ENCODE assay signal across 9 cellular contexts in genomic region chr3:196518999-196519737, GRCh38. TPM values are rescaled to one million over a fixed set of nuclear protein-coding genes. Genes with fewer than 3 reads are reported as not detected.
DNase-seq lines count a peak whose midpoint lies in the region; ATAC-seq and TF ChIP-seq lines count a peak whose summit lies in the region.
"Had no signal": no experiment of that assay in that cellular context is flagged by ENCODE, and none has a peak within 500 bp of the region (broad histone marks: within the 10 kb centered on the region; RNA-seq: fewer than 3 reads in every experiment).

No MANE protein-coding gene starts in this region.

- DNase-seq in NCI-H345 (lab: John Stamatoyannopoulos, UW) (peak; percentile 22), NCI-H345 treated with DMSO at 0.1 percent for 48 hours (lab: John Stamatoyannopoulos, UW; ENCODE audit: unreplicated experiment) (no peak), NCI-H1105 (lab: John Stamatoyannopoulos, UW) (peak; percentile 72), dorsolateral prefrontal cortex (peak in 2 of 10 donors; percentile 14 to 53), midbrain (lab: John Stamatoyannopoulos, UW) (peak; percentile 31), vagina (ENCODE audit: extremely low spot score in 2 of 2) (no peak)
- peak; percentile 26 for DNase-seq in activated CD4-positive, alpha-beta T cell treated with anti-CD3 and anti-CD28 coated beads for 1 hour

- no peak for TF ChIP-seq POLR2A in vagina (IDR thresholded peaks at IDR 0.05)

- no peak overlapping the region for H3K27ac ChIP-seq in dorsolateral prefrontal cortex
- no peak overlapping the region for H3K27ac ChIP-seq in vagina
- H3K27ac ChIP-seq: epithelial cell of prostate had no signal

- no peaks in the 10 kb centered on the region for H3K4me1 ChIP-seq in vagina

- no peak for ATAC-seq in GM21515 (IDR thresholded peaks at IDR 0.05; ENCODE audit: unreplicated experiment)

- H3K27me3 ChIP-seq in dorsolateral prefrontal cortex (no peaks in the 10 kb centered on the region), vagina (no peaks in the 10 kb centered on the region)

- intact Hi-C loops in dorsolateral prefrontal cortex (cut with DNase I) (no loop called here), vagina (cut with DNase I) (no loop called here)

- TF ChIP-seq CTCF in dorsolateral prefrontal cortex (IDR thresholded peaks at IDR 0.05 in 54 of 56, conservative IDR thresholded peaks at IDR 0.05 in 2 of 56; ENCODE audit: low read depth in 1 of 56, partially characterized antibody in 56 of 56) (peak in 52 of 56 donors; percentile 17 to 65 (median 44)), vagina (IDR thresholded peaks at IDR 0.05) (peak in 2 of 3 experiments; percentile 30 to 36)

- H3K4me3 ChIP-seq in dorsolateral prefrontal cortex: no peak overlapping the region
- no peak overlapping the region for H3K4me3 ChIP-seq in vagina

- no peaks in the 10 kb centered on the region for H3K36me3 ChIP-seq in vagina

- H3K9me3 ChIP-seq in vagina: peaks cover 23% of the 10 kb centered on the region

RNA-seq across cellular contexts. Expression of gene SMCO1, which starts 4.0 kb away (rescaled TPM):
- total RNA-seq in dorsolateral prefrontal cortex: under 1 TPM in 12 of 120 experiments, not detected in 108; 0.22 to 0.61 (median 0.32) TPM
- not detected for total RNA-seq in vagina

RNA-seq across cellular contexts. Expression of gene RNF168, which starts 15.6 kb away (rescaled TPM):
- total RNA-seq in dorsolateral prefrontal cortex: 10 to 100 TPM; 21.5 to 38.4 (median 28.7) TPM
- 26.0 TPM for total RNA-seq in vagina

RNA-seq across cellular contexts. Expression of gene WDR53, which starts 49.2 kb away (rescaled TPM):
- total RNA-seq in dorsolateral prefrontal cortex: 10 to 100 TPM in 95 of 120 experiments, 1 to 10 TPM in 25; 6.0 to 19.1 (median 12.3) TPM
- 13.5 TPM for total RNA-seq in vagina

RNA-seq across cellular contexts. Expression of gene FBXO45, which starts 49.3 kb away (rescaled TPM):
- total RNA-seq in dorsolateral prefrontal cortex: 10 to 100 TPM; 12.3 to 28.8 (median 20.8) TPM
- total RNA-seq in vagina: 6.6 TPM

Comparison
In these comparisons a context has a peak if more than half of its experiments do, and no peak if none do; other contexts are left out.
1. DNase-seq: peak in NCI-H345 (single experiment), NCI-H1105 (single experiment), activated CD4-positive, alpha-beta T cell treated with anti-CD3 and anti-CD28 coated beads for 1 hour (single experiment) and midbrain (single experiment); none in NCI-H345 treated with DMSO at 0.1 percent for 48 hours (single experiment) and vagina (0 of 2).